8 cellular contexts compared by ENCODE assay signal in the genomic region with DNA sequence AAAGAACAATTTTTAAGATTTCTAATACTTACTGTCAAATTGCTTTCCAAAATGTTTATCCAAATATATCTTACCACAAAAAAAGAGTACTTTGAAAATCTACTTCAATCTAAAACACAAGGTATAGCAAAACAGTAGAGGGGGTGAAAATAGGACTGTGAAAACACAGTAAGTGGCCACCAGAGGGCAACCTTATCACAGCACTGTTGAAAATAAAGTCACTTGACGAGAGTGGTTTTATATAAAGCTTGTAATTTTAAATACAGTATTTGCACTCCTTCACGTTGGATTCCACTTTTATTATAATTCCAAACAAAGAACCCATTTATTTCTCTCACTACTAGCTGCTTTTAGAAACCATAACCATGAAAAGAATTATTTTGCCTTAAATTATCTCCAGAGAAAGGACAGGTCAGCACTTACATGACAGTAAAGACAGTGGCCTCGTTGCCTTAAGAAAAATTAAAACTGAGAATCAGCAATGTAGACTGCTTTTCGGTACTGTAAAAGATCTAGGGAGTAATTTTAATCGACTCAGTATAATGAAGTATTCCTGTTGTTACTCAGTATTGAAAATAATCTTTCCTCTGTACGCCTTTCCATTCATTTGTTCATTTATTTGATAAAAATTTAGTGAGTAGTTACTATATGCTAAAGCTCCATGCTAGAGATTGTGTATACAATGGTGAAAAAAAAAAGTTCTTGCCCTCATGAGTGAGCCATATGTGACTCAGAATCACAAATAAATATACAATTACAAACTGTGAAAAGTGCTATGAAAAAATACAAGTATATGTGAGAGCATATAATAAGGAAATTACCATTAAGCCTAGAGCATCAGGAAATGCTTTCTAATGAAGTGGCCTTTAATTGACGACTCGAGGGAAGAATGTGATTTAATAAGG. TPM values are rescaled to one million over a fixed set of nuclear protein-coding genes. Genes with fewer than 3 reads are reported as not detected.
DNase-seq lines count a peak whose midpoint lies in the region; FAIRE-seq lines count a peak whose summit lies in the region.

No MANE protein-coding gene starts in this region.

- H3K36me3 ChIP-seq in neuronal stem cell (replicated peaks in 1 of 2; ENCODE audit: control insufficient read depth in 2 of 2, insufficient read depth in 2 of 2, low read length in 2 of 2): peaks cover 1 to 25% of the 10 kb centered on the region in 2 donors

- H3K4me2 ChIP-seq in neuronal stem cell (ENCODE audit: insufficient read depth, low read length, poor library complexity, severe bottlenecking): no peak overlapping the region

- no peak overlapping the region for H3K4me3 ChIP-seq in neuronal stem cell (ENCODE audit: low read length in 2 of 2)

- H2AK5ac ChIP-seq in neuronal stem cell (ENCODE audit: low read depth, low read length): no peak overlapping the region

- no peak overlapping the region for H4K91ac ChIP-seq in neuronal stem cell (ENCODE audit: low read depth, low read length, poor library complexity)

- WGBS in neuronal stem cell (ENCODE audit: extremely low coverage in 2 of 2, insufficient read length in 2 of 2, insufficient replicate concordance in 1 of 2), 2 donors: no CpG with 5 or more reads among the region's 8 CpGs

- no peak overlapping the region for H2BK15ac ChIP-seq in neuronal stem cell (ENCODE audit: low read length)

- H2AFZ ChIP-seq in neuronal stem cell (ENCODE audit: low read length): no peak overlapping the region

- no peak overlapping the region for H2BK5ac ChIP-seq in neuronal stem cell (ENCODE audit: low read length)

- H3K9ac ChIP-seq in neuronal stem cell (ENCODE audit: low read depth, low read length, poor library complexity): no peak overlapping the region

- no peak overlapping the region for H2BK120ac ChIP-seq in neuronal stem cell (ENCODE audit: low read depth, low read length)

- H3K9me3 ChIP-seq in neuronal stem cell (replicated peaks in 1 of 2; ENCODE audit: control insufficient read depth in 2 of 2, insufficient read depth in 1 of 2, low read depth in 1 of 2, low read length in 2 of 2): no peaks in the 10 kb centered on the region

- H3K18ac ChIP-seq in neuronal stem cell (ENCODE audit: low read length): no peak overlapping the region

- H2BK12ac ChIP-seq in neuronal stem cell (ENCODE audit: low read length): no peak overlapping the region

- no peaks in the 10 kb centered on the region for H3K27me3 ChIP-seq in neuronal stem cell (ENCODE audit: control insufficient read depth in 3 of 3, insufficient read depth in 3 of 3, low read depth in 1 of 3, low read length in 3 of 3)

- DNase-seq in activated gamma-delta T cell treated with Interleukin-2 at 50 U/mL for 16 hours: peak; percentile 54
- no peak for DNase-seq in activated gamma-delta T cell (lab: John Stamatoyannopoulos, UW)
- DNase-seq in KG1 (lab: John Stamatoyannopoulos, UW): peak; percentile 36
- peak; percentile 54 for DNase-seq in RCC 7860 (ENCODE audit: low spot score)
- DNase-seq in activated T-helper 1 cell treated with Interleukin-2 at 50 U/mL for 16 hours (ENCODE audit: low read depth): peak; percentile 22
- peak; percentile 87 for DNase-seq in fibroblast of peridontal ligament (ENCODE audit: extremely low read depth)
- peak; percentile 39 for DNase-seq in neuronal stem cell (ENCODE audit: low spot score)
- peak; percentile 95 for DNase-seq in superior temporal gyrus (ENCODE audit: extremely low spot score)

- FAIRE-seq in RCC 7860 (lab: Jason Lieb, UNC): peak; percentile 89

- no peak overlapping the region for H3K27ac ChIP-seq in neuronal stem cell (replicated peaks; ENCODE audit: low read length)

- H3K4ac ChIP-seq in neuronal stem cell (ENCODE audit: low read length): no peak overlapping the region

- no peak overlapping the region for H3K14ac ChIP-seq in neuronal stem cell (ENCODE audit: low read length)

- H4K8ac ChIP-seq in neuronal stem cell (ENCODE audit: low read depth, low read length): no peak overlapping the region

- no peak overlapping the region for H3K23ac ChIP-seq in neuronal stem cell (ENCODE audit: low read depth, low read length, poor library complexity)

- peaks cover 3 to 4% of the 10 kb centered on the region in 2 donors for H3K4me1 ChIP-seq in neuronal stem cell (ENCODE audit: control insufficient read depth in 2 of 2, insufficient read depth in 1 of 2, low read depth in 1 of 2, low read length in 2 of 2)

- H3K79me1 ChIP-seq in neuronal stem cell (ENCODE audit: low read depth, low read length): no peaks in the 10 kb centered on the region

RNA-seq across cellular contexts. Expression of gene CDK5RAP2, which starts 40.0 kb away (rescaled TPM):
- polyA plus RNA-seq in neuronal stem cell (2013, experiment 1 of 2): 34.3 TPM
- polyA plus RNA-seq in neuronal stem cell (2013, experiment 2 of 2): 34.0 TPM
